In genomic region chr11:57932105-57932504, GRCh38 we compare ENCODE assay signal across 8 cellular contexts.
"Had no signal": no experiment of that assay in that cellular context is flagged by ENCODE, and none has a peak within 500 bp of the region (broad histone marks: within the 10 kb centered on the region; RNA-seq: fewer than 3 reads in every experiment).

No MANE protein-coding gene starts in this region.

- ATAC-seq: HCT116 had no signal

- H3K27ac Mint-ChIP-seq: H9, HFFc6 had no signal

- H3K9me3 Mint-ChIP-seq: H9, HFFc6 had no signal

- DNase-seq: GM23248, GOT3, H7, H9, HCEC 1CT, HFFc6 had no signal

- H3K4me3 Mint-ChIP-seq: H9, HFFc6 had no signal

- H3K9me3 ChIP-seq: HAP-1 had no signal

- H3K9ac ChIP-seq: GM23248 had no signal

- H3K4me3 ChIP-seq: GM23248, HAP-1 had no signal

- H3K4me1 Mint-ChIP-seq: H9 had no signal

- H3K36me3 ChIP-seq: HAP-1 had no signal

- H3K4me1 ChIP-seq: HAP-1 had no signal

- H2AFZ ChIP-seq: GM23248 had no signal

- H3K27ac ChIP-seq: GM23248 had no signal
